Comparison of ENCODE assay signal across 8 cellular contexts in genomic region chr12:47078733-47079364, GRCh38. TPM values are rescaled to one million over a fixed set of nuclear protein-coding genes. Genes with fewer than 3 reads are reported as not detected.
A peak's percentile ranks its signal among the peaks of the same experiment; 100 is the strongest.
DNase-seq lines count a peak whose midpoint lies in the region; ATAC-seq, FAIRE-seq and TF ChIP-seq lines count a peak whose summit lies in the region.

No MANE protein-coding gene starts in this region.

- H3K9me3 ChIP-seq in sigmoid colon = no peaks in the 10 kb centered on the region

- peaks cover 0 to 55% (median 30%) of the 10 kb centered on the region in 4 donors for H3K4me1 ChIP-seq in sigmoid colon

- no peak for TF ChIP-seq CTCF in sigmoid colon (IDR thresholded peaks at IDR 0.05)

- H3K4me3 ChIP-seq in sigmoid colon = peak overlapping the region; percentile 84 to 93 (median 90)

- 3 to 6% methylated on average over 12 of the region's 12 CpGs for WGBS in sigmoid colon, 2 donors

- no peaks in the 10 kb centered on the region for H3K36me3 ChIP-seq in sigmoid colon

- DNase-seq in D341Med (ENCODE audit: low spot score) (peak; percentile 30), NCI-H69 (lab: John Stamatoyannopoulos, UW) (peak; percentile 80), left ventricle myocardium superior (peak; percentile 33), sigmoid colon (peak; percentile 87), GM12892 (ENCODE audit: insufficient read length) (no peak), GM12891 (ENCODE audit: insufficient read length, low spot score) (no peak)
- peak; percentile 31 for DNase-seq in activated naive CD4-positive, alpha-beta T cell treated with Interleukin-2 at 50 U/mL for 16 hours

- ATAC-seq in left ventricle myocardium superior = peak; percentile 38
- no peak for ATAC-seq in GM21576 (IDR thresholded peaks at IDR 0.05; ENCODE audit: unreplicated experiment)

- TF ChIP-seq EP300 in sigmoid colon (IDR thresholded peaks at IDR 0.05) = no peak

- FAIRE-seq in GM12892 (lab: Jason Lieb, UNC) (no peak), GM12891 (lab: Jason Lieb, UNC) (no peak)

- intact Hi-C loops in left ventricle myocardium superior (cut with micrococcal nuclease) = no loop called here
- intact Hi-C loops in sigmoid colon (cut with DNase I) = no loop called here

- TF ChIP-seq POLR2A in sigmoid colon (IDR thresholded peaks at IDR 0.05) (peak in 1 of 2 donors; percentile 62), GM12892 (IDR thresholded peaks at IDR 0.05; ENCODE audit: low read depth, low read length) (no peak), GM12891 (IDR thresholded peaks at IDR 0.05; ENCODE audit: low read depth, low read length) (no peak)

- H3K27me3 ChIP-seq in sigmoid colon = no peaks in the 10 kb centered on the region

- peak overlapping the region; percentile 86 to 99 (median 96) for H3K27ac ChIP-seq in sigmoid colon

TF ChIP-seq in GM12891, 5 proteins besides CTCF, POLR2A, EP300 and RAD21:
- TF ChIP-seq SPI1 (IDR thresholded peaks at IDR 0.05; ENCODE audit: low read depth, low read length) = no peak
- no peak for TF ChIP-seq TAF1 (IDR thresholded peaks at IDR 0.05; ENCODE audit: low read depth, low read length)
- no peak for TF ChIP-seq PAX5 (IDR thresholded peaks at IDR 0.05; ENCODE audit: insufficient read depth, low read length, severe bottlenecking)
- TF ChIP-seq POU2F2 (IDR thresholded peaks at IDR 0.05; ENCODE audit: low read depth, low read length) = no peak
- no peak for TF ChIP-seq POLR2AphosphoS5 (IDR thresholded peaks at IDR 0.05; ENCODE audit: low read depth, low read length)

RNA-seq across cellular contexts. Expression of gene PCED1B, which starts 0.6 kb away (rescaled TPM):
- 1.1 TPM for total RNA-seq in left ventricle myocardium superior
- 10 to 100 TPM in 1 of 4 donors, 1 to 10 TPM in 3; 3.0 to 11.9 (median 7.3) TPM for total RNA-seq in sigmoid colon
- polyA plus RNA-seq in sigmoid colon = 1 to 10 TPM; 1.2 to 5.8 (median 1.8) TPM
- 1.3 TPM for polyA plus RNA-seq in GM12892 (2012; ENCODE audit: missing spikeins)
- 1.8 TPM for polyA plus RNA-seq in GM12891 (2012; ENCODE audit: low read depth, missing spikeins)

RNA-seq across cellular contexts. Expression of gene AMIGO2, which starts 0.9 kb away (rescaled TPM):
- total RNA-seq in left ventricle myocardium superior (2.1 TPM), sigmoid colon (10 to 100 TPM; 33.2 to 68.1 (median 60.5) TPM)
- polyA plus RNA-seq in sigmoid colon = 1 to 10 TPM in 2 of 3 donors, under 1 TPM in 1; 0.46 to 5.3 (median 2.4) TPM
- polyA plus RNA-seq in GM12892 (2012; ENCODE audit: missing spikeins) = 0.06 TPM
- polyA plus RNA-seq in GM12891 (2012; ENCODE audit: low read depth, missing spikeins) = not detected

Comparison
In these comparisons a context has a peak if more than half of its experiments do, and no peak if none do; other contexts are left out.
1. DNase-seq: peak in D341Med (single experiment), NCI-H69 (single experiment), activated naive CD4-positive, alpha-beta T cell treated with Interleukin-2 at 50 U/mL for 16 hours (single experiment), left ventricle myocardium superior (single experiment) and sigmoid colon (single experiment); none in GM12892 (single experiment) and GM12891 (single experiment).
2. RNA of gene AMIGO2, which starts 0.9 kb away (total RNA-seq): 33.2 to 68.1 TPM in sigmoid colon; 2.1 TPM in left ventricle myocardium superior (single experiment); every median in the first group is over 10 times any median in the second.